ENCODE assay signal across 8 cellular contexts in genomic region chr18:9643549-9643948, GRCh38. TPM values are rescaled to one million over a fixed set of nuclear protein-coding genes. Genes with fewer than 3 reads are reported as not detected.
DNase-seq lines count a peak whose midpoint lies in the region; ATAC-seq and TF ChIP-seq lines count a peak whose summit lies in the region.

No MANE protein-coding gene starts in this region.

- peak overlapping the region; percentile 96 for H3K27ac Mint-ChIP-seq in MCF 10A (ENCODE audit: low read depth, unreplicated experiment)

- TF ChIP-seq CTCF in right atrium auricular region (IDR thresholded peaks at IDR 0.05) (no peak), MCF 10A (IDR thresholded peaks at IDR 0.05; ENCODE audit: unreplicated experiment) (no peak), kidney epithelial cell (IDR thresholded peaks at IDR 0.05; ENCODE audit: insufficient read depth, low read length, poor library complexity, severe bottlenecking) (no peak), colonic mucosa (IDR thresholded peaks at IDR 0.05) (no peak)

- POLR2A ChIA-PET in MCF 10A (lab: Yijun Ruan, JAX), result interaction anchor here (0.5 to 2.9 kb wide), 9 partner anchors 9 to 527 kb away, joined by 3 to 17 read pairs (median 3); no protein-coding TSS in a partner anchor

- H3K27me3 Mint-ChIP-seq in MCF 10A (ENCODE audit: insufficient read depth, unreplicated experiment), result no peaks in the 10 kb centered on the region

- intact Hi-C loops in Right ventricle myocardium superior (cut with DNase I) (no loop called here), MCF 10A (cut with micrococcal nuclease) (loop anchor here (1.0 kb wide), 1 partner anchor 30 kb away; no protein-coding TSS in a partner anchor), colonic mucosa (cut with DNase I) (no loop called here)

- no peak overlapping the region for H3K9ac ChIP-seq in colonic mucosa (ENCODE audit: low read depth in 2 of 2, low read length in 2 of 2)

- no peak overlapping the region for H3K4me3 ChIP-seq in right atrium auricular region
- H3K4me3 ChIP-seq in kidney epithelial cell (ENCODE audit: low read depth, low read length), result no peak overlapping the region
- no peak overlapping the region for H3K4me3 ChIP-seq in colonic mucosa

- peak overlapping the region; percentile 4 for H3K4me3 Mint-ChIP-seq in MCF 10A (ENCODE audit: unreplicated experiment)

- CTCF ChIA-PET in MCF 10A (lab: Yijun Ruan, JAX), result interaction anchor here (0.5 to 1.3 kb wide), 3 partner anchors 12 to 28 kb away, joined by 3 to 5 read pairs (median 4); no protein-coding TSS in a partner anchor

- H3K9me3 ChIP-seq in right atrium auricular region (no peaks in the 10 kb centered on the region), colonic mucosa (no peaks in the 10 kb centered on the region)

- no TSS peak for BruUV-seq in MCF 10A (replicated peaks; lab: Mats Ljungman, UMichigan)

- DNase-seq in Right ventricle myocardium superior, result no peak
- DNase-seq in right atrium auricular region (ENCODE audit: low spot score), result no peak
- DNase-seq in MCF 10A (ENCODE audit: unreplicated experiment), result peak; percentile 84
- peak; percentile 97 for DNase-seq in kidney epithelial cell (ENCODE audit: low read depth)
- no peak for DNase-seq in colonic mucosa
- no peak for DNase-seq in occipital lobe (lab: John Stamatoyannopoulos, UW)
- DNase-seq in activated CD4-positive, alpha-beta T cell treated with anti-CD3 and anti-CD28 coated beads for 48 hours, result no peak

- H3K4me1 Mint-ChIP-seq in MCF 10A (ENCODE audit: insufficient read depth, unreplicated experiment), result peaks cover 19% of the 10 kb centered on the region

- H3K36me3 Mint-ChIP-seq in MCF 10A (ENCODE audit: insufficient read depth, unreplicated experiment), result no peaks in the 10 kb centered on the region

- ATAC-seq in Right ventricle myocardium superior (ENCODE audit: poor library complexity) (peak; percentile 95), GM18858 (IDR thresholded peaks at IDR 0.05; ENCODE audit: unreplicated experiment) (no peak)

- H3K4me1 ChIP-seq in right atrium auricular region (peaks cover 0 to 11% of the 10 kb centered on the region in 2 donors), colonic mucosa (no peaks in the 10 kb centered on the region)

- H3K36me3 ChIP-seq in right atrium auricular region (no peaks in the 10 kb centered on the region), kidney epithelial cell (ENCODE audit: control insufficient read depth, insufficient read depth, low read length) (no peaks in the 10 kb centered on the region), colonic mucosa (no peaks in the 10 kb centered on the region)

- no peaks in the 10 kb centered on the region for H3K27me3 ChIP-seq in right atrium auricular region
- no peaks in the 10 kb centered on the region for H3K27me3 ChIP-seq in kidney epithelial cell (ENCODE audit: control insufficient read depth, insufficient read depth, low read length)
- H3K27me3 ChIP-seq in colonic mucosa, result no peaks in the 10 kb centered on the region

- no peaks in the 10 kb centered on the region for H3K9me3 Mint-ChIP-seq in MCF 10A (ENCODE audit: unreplicated experiment)

- H3K27ac ChIP-seq in right atrium auricular region (peak overlapping the region in 1 of 2 donors; percentile 61), colonic mucosa (no peak overlapping the region)

RNA-seq across cellular contexts. Expression of gene PPP4R1, which starts 29.2 kb away (rescaled TPM):
- total RNA-seq in Right ventricle myocardium superior (55.4 TPM), right atrium auricular region (10 to 100 TPM; 38.9 to 51.4 TPM), MCF 10A (2022) (88.0 and 109 TPM in 2 replicates), kidney epithelial cell (83.8 and 105 TPM in 2 replicates), colonic mucosa (10 to 100 TPM; 52.5 to 77.5 TPM), occipital lobe (149 TPM)

Comparison
In these comparisons a context has a peak if more than half of its experiments do, and no peak if none do; other contexts are left out.
1. DNase-seq: peak in MCF 10A (single experiment) and kidney epithelial cell (single experiment); none in Right ventricle myocardium superior (single experiment), right atrium auricular region (single experiment), colonic mucosa (single experiment), occipital lobe (single experiment) and activated CD4-positive, alpha-beta T cell treated with anti-CD3 and anti-CD28 coated beads for 48 hours (single experiment).